Comparison of ENCODE assay signal across 1 cellular context in the genomic region with DNA sequence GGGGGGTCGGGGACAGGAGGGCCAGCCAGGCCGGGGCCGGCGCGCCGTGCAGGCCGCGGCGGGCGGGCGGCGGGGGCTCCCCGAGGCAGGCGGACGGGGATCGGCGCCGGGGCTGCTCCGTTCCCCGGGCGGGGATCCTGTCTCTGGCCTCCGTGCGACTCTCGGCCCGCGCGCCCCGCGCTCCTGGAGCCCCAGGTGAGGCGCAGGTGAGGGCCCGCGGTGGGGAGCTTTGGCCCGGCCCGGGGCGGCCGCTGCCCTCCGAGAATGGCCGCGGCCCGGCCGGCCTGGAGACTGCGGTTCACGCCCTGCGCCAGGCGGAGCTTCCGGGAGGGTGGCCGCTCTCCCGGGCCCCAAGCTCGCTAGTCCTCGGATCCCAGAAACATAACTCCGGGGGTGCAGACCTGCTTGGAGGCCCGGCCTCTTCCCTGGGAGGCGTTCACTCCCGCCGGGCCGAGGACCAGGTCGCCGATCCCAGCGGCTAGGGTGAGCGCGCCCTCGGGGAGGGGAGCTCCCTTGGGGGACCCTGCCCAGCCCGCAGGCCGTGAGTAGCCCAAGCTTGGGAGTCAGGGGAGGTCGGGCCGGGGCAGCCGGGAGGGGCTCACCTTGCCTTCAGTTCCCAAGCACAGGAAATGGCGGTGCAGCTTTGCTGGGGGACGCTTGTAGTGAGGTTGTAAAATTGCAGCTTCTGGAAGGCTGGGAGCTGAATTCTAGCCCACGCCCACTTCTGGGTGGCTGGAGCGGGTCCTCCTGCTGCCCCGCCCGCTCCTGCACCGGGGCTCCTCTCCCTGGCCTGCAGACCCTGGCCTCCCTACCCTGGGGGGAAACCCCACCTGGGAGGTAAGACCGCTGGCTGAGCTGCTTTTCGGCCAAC.
TF ChIP-seq lines count a peak whose summit lies in the region.

No MANE protein-coding gene starts in this region.

TF ChIP-seq in HepG2, 621 proteins besides CTCF, POLR2A, EP300 and RAD21 (continued from another document and continues in another):
- no peak for TF ChIP-seq ZNF709 (CRISPR knock-in tag; IDR thresholded peaks at IDR 0.05)
- TF ChIP-seq FOXK2 (IDR thresholded peaks at IDR 0.05): no peak
- no peak for TF ChIP-seq RBAK (CRISPR knock-in tag; IDR thresholded peaks at IDR 0.05)
- no peak for TF ChIP-seq ISX (CRISPR knock-in tag; conservative IDR thresholded peaks at IDR 0.05)
- TF ChIP-seq, protein P1, sequence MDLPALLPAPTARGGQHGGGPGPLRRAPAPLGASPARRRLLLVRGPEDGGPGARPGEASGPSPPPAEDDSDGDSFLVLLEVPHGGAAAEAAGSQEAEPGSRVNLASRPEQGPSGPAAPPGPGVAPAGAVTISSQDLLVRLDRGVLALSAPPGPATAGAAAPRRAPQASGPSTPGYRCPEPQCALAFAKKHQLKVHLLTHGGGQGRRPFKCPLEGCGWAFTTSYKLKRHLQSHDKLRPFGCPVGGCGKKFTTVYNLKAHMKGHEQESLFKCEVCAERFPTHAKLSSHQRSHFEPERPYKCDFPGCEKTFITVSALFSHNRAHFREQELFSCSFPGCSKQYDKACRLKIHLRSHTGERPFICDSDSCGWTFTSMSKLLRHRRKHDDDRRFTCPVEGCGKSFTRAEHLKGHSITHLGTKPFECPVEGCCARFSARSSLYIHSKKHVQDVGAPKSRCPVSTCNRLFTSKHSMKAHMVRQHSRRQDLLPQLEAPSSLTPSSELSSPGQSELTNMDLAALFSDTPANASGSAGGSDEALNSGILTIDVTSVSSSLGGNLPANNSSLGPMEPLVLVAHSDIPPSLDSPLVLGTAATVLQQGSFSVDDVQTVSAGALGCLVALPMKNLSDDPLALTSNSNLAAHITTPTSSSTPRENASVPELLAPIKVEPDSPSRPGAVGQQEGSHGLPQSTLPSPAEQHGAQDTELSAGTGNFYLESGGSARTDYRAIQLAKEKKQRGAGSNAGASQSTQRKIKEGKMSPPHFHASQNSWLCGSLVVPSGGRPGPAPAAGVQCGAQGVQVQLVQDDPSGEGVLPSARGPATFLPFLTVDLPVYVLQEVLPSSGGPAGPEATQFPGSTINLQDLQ (CRISPR knock-in tag; IDR thresholded peaks at IDR 0.05): no peak
- TF ChIP-seq SP2 (CRISPR knock-in tag; IDR thresholded peaks at IDR 0.05): no peak
- TF ChIP-seq, protein P2, sequence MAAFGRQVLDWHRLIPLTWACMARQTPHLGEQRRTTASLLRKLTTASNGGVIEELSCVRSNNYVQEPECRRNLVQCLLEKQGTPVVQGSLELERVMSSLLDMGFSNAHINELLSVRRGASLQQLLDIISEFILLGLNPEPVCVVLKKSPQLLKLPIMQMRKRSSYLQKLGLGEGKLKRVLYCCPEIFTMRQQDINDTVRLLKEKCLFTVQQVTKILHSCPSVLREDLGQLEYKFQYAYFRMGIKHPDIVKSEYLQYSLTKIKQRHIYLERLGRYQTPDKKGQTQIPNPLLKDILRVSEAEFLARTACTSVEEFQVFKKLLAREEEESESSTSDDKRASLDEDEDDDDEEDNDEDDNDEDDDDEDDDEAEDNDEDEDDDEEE (CRISPR knock-in tag; IDR thresholded peaks at IDR 0.05): no peak
- no peak for TF ChIP-seq HOXA7 (CRISPR knock-in tag; IDR thresholded peaks at IDR 0.05)
- TF ChIP-seq, protein P3, sequence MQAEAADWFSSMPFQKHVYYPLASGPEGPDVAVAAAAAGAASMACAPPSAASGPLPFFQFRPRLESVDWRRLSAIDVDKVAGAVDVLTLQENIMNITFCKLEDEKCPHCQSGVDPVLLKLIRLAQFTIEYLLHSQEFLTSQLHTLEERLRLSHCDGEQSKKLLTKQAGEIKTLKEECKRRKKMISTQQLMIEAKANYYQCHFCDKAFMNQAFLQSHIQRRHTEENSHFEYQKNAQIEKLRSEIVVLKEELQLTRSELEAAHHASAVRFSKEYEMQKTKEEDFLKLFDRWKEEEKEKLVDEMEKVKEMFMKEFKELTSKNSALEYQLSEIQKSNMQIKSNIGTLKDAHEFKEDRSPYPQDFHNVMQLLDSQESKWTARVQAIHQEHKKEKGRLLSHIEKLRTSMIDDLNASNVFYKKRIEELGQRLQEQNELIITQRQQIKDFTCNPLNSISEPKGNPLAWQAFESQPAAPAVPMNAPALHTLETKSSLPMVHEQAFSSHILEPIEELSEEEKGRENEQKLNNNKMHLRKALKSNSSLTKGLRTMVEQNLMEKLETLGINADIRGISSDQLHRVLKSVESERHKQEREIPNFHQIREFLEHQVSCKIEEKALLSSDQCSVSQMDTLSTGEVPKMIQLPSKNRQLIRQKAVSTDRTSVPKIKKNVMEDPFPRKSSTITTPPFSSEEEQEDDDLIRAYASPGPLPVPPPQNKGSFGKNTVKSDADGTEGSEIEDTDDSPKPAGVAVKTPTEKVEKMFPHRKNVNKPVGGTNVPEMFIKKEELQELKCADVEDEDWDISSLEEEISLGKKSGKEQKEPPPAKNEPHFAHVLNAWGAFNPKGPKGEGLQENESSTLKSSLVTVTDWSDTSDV (CRISPR knock-in tag; IDR thresholded peaks at IDR 0.05): no peak
- TF ChIP-seq, protein P4, sequence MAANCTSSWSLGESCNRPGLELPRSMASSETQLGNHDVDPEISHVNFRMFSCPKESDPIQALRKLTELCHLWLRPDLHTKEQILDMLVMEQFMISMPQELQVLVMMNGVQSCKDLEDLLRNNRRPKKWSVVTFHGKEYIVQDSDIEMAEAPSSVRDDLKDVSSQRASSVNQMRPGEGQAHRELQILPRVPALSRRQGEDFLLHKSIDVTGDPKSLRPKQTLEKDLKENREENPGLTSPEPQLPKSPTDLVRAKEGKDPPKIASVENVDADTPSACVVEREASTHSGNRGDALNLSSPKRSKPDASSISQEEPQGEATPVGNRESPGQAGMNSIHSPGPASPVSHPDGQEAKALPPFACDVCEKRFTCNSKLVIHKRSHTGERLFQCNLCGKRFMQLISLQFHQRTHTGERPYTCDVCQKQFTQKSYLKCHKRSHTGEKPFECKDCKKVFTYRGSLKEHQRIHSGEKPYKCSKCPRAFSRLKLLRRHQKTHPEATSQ (CRISPR knock-in tag; IDR thresholded peaks at IDR 0.05; ENCODE audit: borderline replicate concordance): no peak
- TF ChIP-seq FLYWCH1 (CRISPR knock-in tag; IDR thresholded peaks at IDR 0.05): no peak
- TF ChIP-seq, protein P5, sequence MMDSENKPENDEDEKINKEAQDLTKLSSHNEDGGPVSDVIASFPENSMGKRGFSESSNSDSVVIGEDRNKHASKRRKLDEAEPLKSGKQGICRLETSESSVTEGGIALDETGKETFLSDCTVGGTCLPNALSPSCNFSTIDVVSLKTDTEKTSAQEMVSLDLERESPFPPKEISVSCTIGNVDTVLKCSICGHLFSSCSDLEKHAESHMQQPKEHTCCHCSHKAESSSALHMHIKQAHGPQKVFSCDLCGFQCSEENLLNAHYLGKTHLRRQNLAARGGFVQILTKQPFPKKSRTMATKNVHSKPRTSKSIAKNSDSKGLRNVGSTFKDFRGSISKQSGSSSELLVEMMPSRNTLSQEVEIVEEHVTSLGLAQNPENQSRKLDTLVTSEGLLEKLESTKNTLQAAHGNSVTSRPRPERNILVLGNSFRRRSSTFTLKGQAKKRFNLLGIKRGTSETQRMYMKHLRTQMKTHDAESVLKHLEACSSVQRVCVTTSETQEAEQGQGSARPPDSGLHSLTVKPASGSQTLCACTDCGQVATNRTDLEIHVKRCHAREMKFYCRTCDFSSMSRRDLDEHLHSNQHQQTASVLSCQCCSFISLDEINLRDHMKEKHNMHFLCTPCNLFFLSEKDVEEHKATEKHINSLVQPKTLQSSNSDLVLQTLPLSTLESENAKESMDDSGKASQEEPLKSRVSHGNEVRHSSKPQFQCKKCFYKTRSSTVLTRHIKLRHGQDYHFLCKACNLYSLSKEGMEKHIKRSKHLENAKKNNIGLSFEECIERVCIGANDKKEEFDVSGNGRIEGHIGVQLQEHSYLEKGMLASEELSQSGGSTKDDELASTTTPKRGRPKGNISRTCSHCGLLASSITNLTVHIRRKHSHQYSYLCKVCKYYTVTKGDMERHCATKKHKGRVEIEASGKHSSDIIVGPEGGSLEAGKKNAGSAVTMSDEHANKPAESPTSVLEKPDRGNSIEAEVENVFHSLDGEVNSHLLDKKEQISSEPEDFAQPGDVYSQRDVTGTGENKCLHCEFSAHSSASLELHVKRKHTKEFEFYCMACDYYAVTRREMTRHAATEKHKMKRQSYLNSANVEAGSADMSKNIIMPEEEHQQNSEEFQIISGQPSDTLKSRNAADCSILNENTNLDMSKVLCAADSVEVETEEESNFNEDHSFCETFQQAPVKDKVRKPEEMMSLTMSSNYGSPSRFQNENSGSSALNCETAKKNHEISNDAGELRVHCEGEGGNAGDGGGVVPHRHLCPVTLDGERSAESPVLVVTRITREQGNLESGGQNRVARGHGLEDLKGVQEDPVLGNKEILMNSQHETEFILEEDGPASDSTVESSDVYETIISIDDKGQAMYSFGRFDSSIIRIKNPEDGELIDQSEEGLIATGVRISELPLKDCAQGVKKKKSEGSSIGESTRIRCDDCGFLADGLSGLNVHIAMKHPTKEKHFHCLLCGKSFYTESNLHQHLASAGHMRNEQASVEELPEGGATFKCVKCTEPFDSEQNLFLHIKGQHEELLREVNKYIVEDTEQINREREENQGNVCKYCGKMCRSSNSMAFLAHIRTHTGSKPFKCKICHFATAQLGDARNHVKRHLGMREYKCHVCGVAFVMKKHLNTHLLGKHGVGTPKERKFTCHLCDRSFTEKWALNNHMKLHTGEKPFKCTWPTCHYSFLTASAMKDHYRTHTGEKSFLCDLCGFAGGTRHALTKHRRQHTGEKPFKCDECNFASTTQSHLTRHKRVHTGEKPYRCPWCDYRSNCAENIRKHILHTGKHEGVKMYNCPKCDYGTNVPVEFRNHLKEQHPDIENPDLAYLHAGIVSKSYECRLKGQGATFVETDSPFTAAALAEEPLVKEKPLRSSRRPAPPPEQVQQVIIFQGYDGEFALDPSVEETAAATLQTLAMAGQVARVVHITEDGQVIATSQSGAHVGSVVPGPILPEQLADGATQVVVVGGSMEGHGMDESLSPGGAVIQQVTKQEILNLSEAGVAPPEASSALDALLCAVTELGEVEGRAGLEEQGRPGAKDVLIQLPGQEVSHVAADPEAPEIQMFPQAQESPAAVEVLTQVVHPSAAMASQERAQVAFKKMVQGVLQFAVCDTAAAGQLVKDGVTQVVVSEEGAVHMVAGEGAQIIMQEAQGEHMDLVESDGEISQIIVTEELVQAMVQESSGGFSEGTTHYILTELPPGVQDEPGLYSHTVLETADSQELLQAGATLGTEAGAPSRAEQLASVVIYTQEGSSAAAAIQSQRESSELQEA (CRISPR knock-in tag; IDR thresholded peaks at IDR 0.05; ENCODE audit: not compliant biosample characterization): peak; percentile 82
- TF ChIP-seq, protein P6, sequence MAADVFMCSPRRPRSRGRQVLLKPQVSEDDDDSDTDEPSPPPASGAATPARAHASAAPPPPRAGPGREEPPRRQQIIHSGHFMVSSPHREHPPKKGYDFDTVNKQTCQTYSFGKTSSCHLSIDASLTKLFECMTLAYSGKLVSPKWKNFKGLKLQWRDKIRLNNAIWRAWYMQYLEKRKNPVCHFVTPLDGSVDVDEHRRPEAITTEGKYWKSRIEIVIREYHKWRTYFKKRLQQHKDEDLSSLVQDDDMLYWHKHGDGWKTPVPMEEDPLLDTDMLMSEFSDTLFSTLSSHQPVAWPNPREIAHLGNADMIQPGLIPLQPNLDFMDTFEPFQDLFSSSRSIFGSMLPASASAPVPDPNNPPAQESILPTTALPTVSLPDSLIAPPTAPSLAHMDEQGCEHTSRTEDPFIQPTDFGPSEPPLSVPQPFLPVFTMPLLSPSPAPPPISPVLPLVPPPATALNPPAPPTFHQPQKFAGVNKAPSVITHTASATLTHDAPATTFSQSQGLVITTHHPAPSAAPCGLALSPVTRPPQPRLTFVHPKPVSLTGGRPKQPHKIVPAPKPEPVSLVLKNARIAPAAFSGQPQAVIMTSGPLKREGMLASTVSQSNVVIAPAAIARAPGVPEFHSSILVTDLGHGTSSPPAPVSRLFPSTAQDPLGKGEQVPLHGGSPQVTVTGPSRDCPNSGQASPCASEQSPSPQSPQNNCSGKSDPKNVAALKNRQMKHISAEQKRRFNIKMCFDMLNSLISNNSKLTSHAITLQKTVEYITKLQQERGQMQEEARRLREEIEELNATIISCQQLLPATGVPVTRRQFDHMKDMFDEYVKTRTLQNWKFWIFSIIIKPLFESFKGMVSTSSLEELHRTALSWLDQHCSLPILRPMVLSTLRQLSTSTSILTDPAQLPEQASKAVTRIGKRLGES (CRISPR knock-in tag; IDR thresholded peaks at IDR 0.05; ENCODE audit: borderline replicate concordance): no peak
- no peak for TF ChIP-seq ZMYM2 (CRISPR knock-in tag; IDR thresholded peaks at IDR 0.05)
- TF ChIP-seq GFI1 (CRISPR knock-in tag; IDR thresholded peaks at IDR 0.05; ENCODE audit: borderline replicate concordance): no peak
- no peak for TF ChIP-seq TAF15 (IDR thresholded peaks at IDR 0.05; ENCODE audit: low read depth, low read length, poor library complexity, severe bottlenecking)
- no peak for TF ChIP-seq ZFP90 (CRISPR knock-in tag; IDR thresholded peaks at IDR 0.05; ENCODE audit: borderline replicate concordance)
- TF ChIP-seq, protein P7, sequence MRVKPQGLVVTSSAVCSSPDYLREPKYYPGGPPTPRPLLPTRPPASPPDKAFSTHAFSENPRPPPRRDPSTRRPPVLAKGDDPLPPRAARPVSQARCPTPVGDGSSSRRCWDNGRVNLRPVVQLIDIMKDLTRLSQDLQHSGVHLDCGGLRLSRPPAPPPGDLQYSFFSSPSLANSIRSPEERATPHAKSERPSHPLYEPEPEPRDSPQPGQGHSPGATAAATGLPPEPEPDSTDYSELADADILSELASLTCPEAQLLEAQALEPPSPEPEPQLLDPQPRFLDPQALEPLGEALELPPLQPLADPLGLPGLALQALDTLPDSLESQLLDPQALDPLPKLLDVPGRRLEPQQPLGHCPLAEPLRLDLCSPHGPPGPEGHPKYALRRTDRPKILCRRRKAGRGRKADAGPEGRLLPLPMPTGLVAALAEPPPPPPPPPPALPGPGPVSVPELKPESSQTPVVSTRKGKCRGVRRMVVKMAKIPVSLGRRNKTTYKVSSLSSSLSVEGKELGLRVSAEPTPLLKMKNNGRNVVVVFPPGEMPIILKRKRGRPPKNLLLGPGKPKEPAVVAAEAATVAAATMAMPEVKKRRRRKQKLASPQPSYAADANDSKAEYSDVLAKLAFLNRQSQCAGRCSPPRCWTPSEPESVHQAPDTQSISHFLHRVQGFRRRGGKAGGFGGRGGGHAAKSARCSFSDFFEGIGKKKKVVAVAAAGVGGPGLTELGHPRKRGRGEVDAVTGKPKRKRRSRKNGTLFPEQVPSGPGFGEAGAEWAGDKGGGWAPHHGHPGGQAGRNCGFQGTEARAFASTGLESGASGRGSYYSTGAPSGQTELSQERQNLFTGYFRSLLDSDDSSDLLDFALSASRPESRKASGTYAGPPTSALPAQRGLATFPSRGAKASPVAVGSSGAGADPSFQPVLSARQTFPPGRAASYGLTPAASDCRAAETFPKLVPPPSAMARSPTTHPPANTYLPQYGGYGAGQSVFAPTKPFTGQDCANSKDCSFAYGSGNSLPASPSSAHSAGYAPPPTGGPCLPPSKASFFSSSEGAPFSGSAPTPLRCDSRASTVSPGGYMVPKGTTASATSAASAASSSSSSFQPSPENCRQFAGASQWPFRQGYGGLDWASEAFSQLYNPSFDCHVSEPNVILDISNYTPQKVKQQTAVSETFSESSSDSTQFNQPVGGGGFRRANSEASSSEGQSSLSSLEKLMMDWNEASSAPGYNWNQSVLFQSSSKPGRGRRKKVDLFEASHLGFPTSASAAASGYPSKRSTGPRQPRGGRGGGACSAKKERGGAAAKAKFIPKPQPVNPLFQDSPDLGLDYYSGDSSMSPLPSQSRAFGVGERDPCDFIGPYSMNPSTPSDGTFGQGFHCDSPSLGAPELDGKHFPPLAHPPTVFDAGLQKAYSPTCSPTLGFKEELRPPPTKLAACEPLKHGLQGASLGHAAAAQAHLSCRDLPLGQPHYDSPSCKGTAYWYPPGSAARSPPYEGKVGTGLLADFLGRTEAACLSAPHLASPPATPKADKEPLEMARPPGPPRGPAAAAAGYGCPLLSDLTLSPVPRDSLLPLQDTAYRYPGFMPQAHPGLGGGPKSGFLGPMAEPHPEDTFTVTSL (CRISPR knock-in tag; IDR thresholded peaks at IDR 0.05; ENCODE audit: borderline replicate concordance): no peak
- no peak for TF ChIP-seq HNRNPK (IDR thresholded peaks at IDR 0.05; ENCODE audit: low read depth, low read length, poor library complexity, severe bottlenecking)
- TF ChIP-seq SRY (CRISPR knock-in tag; IDR thresholded peaks at IDR 0.05): no peak
